ENCODE assay signal across 1 cellular context in genomic region chr3:150447631-150448465, GRCh38.
TF ChIP-seq lines count a peak whose summit lies in the region.

No MANE protein-coding gene starts in this region.

TF ChIP-seq in WTC11, 78 proteins besides CTCF, POLR2A, EP300 and RAD21 (continued from another document):
- TF ChIP-seq E2F5 (CRISPR knock-in tag; IDR thresholded peaks at IDR 0.05) (no peak), ZNF232 (CRISPR knock-in tag; IDR thresholded peaks at IDR 0.05) (no peak)
